Comparison of ENCODE assay signal across 9 cellular contexts in the genomic region with DNA sequence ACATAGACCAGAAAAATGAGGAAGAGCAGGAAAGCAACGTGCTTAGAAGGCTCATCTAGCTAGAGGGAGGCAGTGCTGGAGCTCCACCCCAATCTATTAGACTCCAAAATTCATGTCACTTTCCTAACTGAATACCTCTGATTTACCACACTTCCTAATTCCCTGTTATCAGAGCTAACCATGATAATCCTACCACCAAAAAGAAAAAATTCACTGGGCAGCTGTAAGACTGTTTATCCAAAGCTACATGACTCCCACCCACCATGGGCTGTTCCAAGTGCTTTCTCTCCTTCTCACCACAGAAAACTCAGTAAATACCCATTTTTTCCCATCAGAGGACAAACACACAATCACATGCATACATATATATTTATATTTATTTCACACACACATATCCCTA.
"Had no signal": no experiment of that assay in that cellular context is flagged by ENCODE, and none has a peak within 500 bp of the region (broad histone marks: within the 10 kb centered on the region; RNA-seq: fewer than 3 reads in every experiment).

No MANE protein-coding gene starts in this region.

- H3K4me1 Mint-ChIP-seq: GM23338, H9 had no signal

- H3K4me3 Mint-ChIP-seq: GM23338, H9, HFFc6, IgD-negative memory B cell had no signal

- H3K27ac Mint-ChIP-seq: GM23338, H9, HFFc6, IgD-negative memory B cell had no signal

- H3K9me3 Mint-ChIP-seq: GM23338, H9 had no signal

- H3K4me3 ChIP-seq: GM23338 had no signal

- FAIRE-seq: H1, H54, HepG2 had no signal

- ATAC-seq: GM23338, HCT116, HepG2 had no signal

- H2AFZ ChIP-seq: GM23338 had no signal

- H3K27ac ChIP-seq: HL-60 had no signal

- DNase-seq: H9, HFFc6 had no signal

- H3K4me2 ChIP-seq: GM23338 had no signal
